Comparison of ENCODE assay signal across 13 cellular contexts in genomic region chr13:40660270-40660669, GRCh38. TPM values are rescaled to one million over a fixed set of nuclear protein-coding genes. Genes with fewer than 3 reads are reported as not detected.
A peak's percentile ranks its signal among the peaks of the same experiment; 100 is the strongest.
DNase-seq lines count a peak whose midpoint lies in the region; ATAC-seq and TF ChIP-seq lines count a peak whose summit lies in the region.
"Had no signal": no experiment of that assay in that cellular context is flagged by ENCODE, and none has a peak within 500 bp of the region (broad histone marks: within the 10 kb centered on the region; RNA-seq: fewer than 3 reads in every experiment).

No MANE protein-coding gene starts in this region.

- H3K27me3 Mint-ChIP-seq in activated naive CD4-positive, alpha-beta T cell treated with anti-CD3 and anti-CD28 coated beads, Interleukin-2, amount 10 ng/mL, durations not matched to agents 7 days and 5 days, result no peaks in the 10 kb centered on the region
- H3K27me3 Mint-ChIP-seq in WTC11 (ENCODE audit: low read depth) (no peaks in the 10 kb centered on the region; the same call in 1 of the 2 replicates), Caco-2 (ENCODE audit: insufficient read depth, unreplicated experiment) (no peaks in the 10 kb centered on the region)

- H3K27ac Mint-ChIP-seq in activated naive CD4-positive, alpha-beta T cell treated with anti-CD3 and anti-CD28 coated beads, Interleukin-2, amount 50 U/mL, for 72 hours, result peak overlapping the region; percentile 60 to 68
- no peak overlapping the region for H3K27ac Mint-ChIP-seq in activated naive CD4-positive, alpha-beta T cell treated with anti-CD3 and anti-CD28 coated beads, Interleukin-2, amount 10 ng/mL, durations not matched to agents 7 days and 5 days
- H3K27ac Mint-ChIP-seq in WTC11 (peak overlapping the region; percentile 93), Caco-2 (ENCODE audit: unreplicated experiment) (no peak overlapping the region)
- H3K27ac Mint-ChIP-seq: nephron progenitor cell had no signal

- BruUV-seq in Caco-2 (replicated peaks; lab: Mats Ljungman, UMichigan), result no TSS peak

- CTCF ChIA-PET in activated naive CD4-positive, alpha-beta T cell treated with anti-CD3 and anti-CD28 coated beads, Interleukin-2, amount 10 ng/mL, durations not matched to agents 7 days and 5 days (lab: Charles Lee), result no interaction called here
- CTCF ChIA-PET in WTC11 (lab: Charles Lee), result interaction anchor here (0.6 kb wide), 1 partner anchor 903 kb away, joined by 5 read pairs; no protein-coding TSS in a partner anchor
- CTCF ChIA-PET in Caco-2 (lab: Charles Lee), result no interaction called here

- TF ChIP-seq CTCF in WTC11 (IDR thresholded peaks at IDR 0.05) (no peak), GM20000 (IDR thresholded peaks at IDR 0.05; ENCODE audit: extremely low read depth, missing control alignments) (no peak), Caco-2 (IDR thresholded peaks at IDR 0.05; ENCODE audit: insufficient read depth in 1 of 2, low read depth in 1 of 2, low read length in 1 of 2, severe bottlenecking in 1 of 2, unreplicated experiment in 1 of 2) (no peak)

- no peaks in the 10 kb centered on the region for H3K9me3 ChIP-seq in Caco-2
- H3K9me3 ChIP-seq: esophagus squamous epithelium, Peyer's patch, spleen had no signal

- no peak for DNase-seq in activated naive CD4-positive, alpha-beta T cell treated with anti-CD3 and anti-CD28 coated beads, Interleukin-2, amount 50 U/mL, for 72 hours (ENCODE audit: low spot score in 2 of 2)
- no peak for DNase-seq in activated naive CD4-positive, alpha-beta T cell treated with anti-CD3 and anti-CD28 coated beads, Interleukin-2, amount 10 ng/mL, durations not matched to agents 7 days and 5 days
- DNase-seq in WTC11 (ENCODE audit: low spot score), result no peak
- DNase-seq in islet precursor cell, result peak; percentile 38
- peak; percentile 49 for DNase-seq in superior temporal gyrus (ENCODE audit: extremely low spot score)
- no peak for DNase-seq in Ammon's horn (ENCODE audit: low spot score)
- DNase-seq in GM20000 (ENCODE audit: low spot score), result no peak
- DNase-seq in Caco-2, result no peak
- DNase-seq: cerebellar nuclear complex, esophagus squamous epithelium, nephron progenitor cell, spleen had no signal

- no peak overlapping the region for H3K4me3 Mint-ChIP-seq in activated naive CD4-positive, alpha-beta T cell treated with anti-CD3 and anti-CD28 coated beads, Interleukin-2, amount 10 ng/mL, durations not matched to agents 7 days and 5 days
- H3K4me3 Mint-ChIP-seq in WTC11 (peak overlapping the region; percentile 45), Caco-2 (ENCODE audit: unreplicated experiment) (no peak overlapping the region)
- H3K4me3 Mint-ChIP-seq: nephron progenitor cell had no signal

- H3K4me3 ChIP-seq in Caco-2 (ENCODE audit: low read depth, low read length), result no peak overlapping the region
- H3K4me3 ChIP-seq: Peyer's patch, spleen had no signal

- intact Hi-C loops in Caco-2 (cut with micrococcal nuclease; ENCODE audit: unreplicated experiment), result loop anchor here (10.0 kb wide), 1 partner anchor 255 kb away; no protein-coding TSS in a partner anchor

- H3K4me1 Mint-ChIP-seq in activated naive CD4-positive, alpha-beta T cell treated with anti-CD3 and anti-CD28 coated beads, Interleukin-2, amount 10 ng/mL, durations not matched to agents 7 days and 5 days, result peaks cover 56% of the 10 kb centered on the region
- H3K4me1 Mint-ChIP-seq in WTC11 (peaks cover 77% of the 10 kb centered on the region), Caco-2 (ENCODE audit: low read depth, unreplicated experiment) (peaks cover 12% of the 10 kb centered on the region)

- POLR2A ChIA-PET in WTC11 (lab: Charles Lee) (no interaction called here), Caco-2 (lab: Charles Lee) (interaction anchor here (0.6 kb wide), 1 partner anchor 26 kb away, joined by 5 read pairs; no protein-coding TSS in a partner anchor)

- peaks cover 14% of the 10 kb centered on the region; the same call in 1 of the 2 replicates for H3K4me1 ChIP-seq in Caco-2

- peaks cover 37 to 64% of the 10 kb centered on the region in 2 donors for H3K36me3 Mint-ChIP-seq in activated naive CD4-positive, alpha-beta T cell treated with anti-CD3 and anti-CD28 coated beads, Interleukin-2, amount 50 U/mL, for 72 hours
- H3K36me3 Mint-ChIP-seq in activated naive CD4-positive, alpha-beta T cell treated with anti-CD3 and anti-CD28 coated beads, Interleukin-2, amount 10 ng/mL, durations not matched to agents 7 days and 5 days, result peaks cover 39% of the 10 kb centered on the region
- H3K36me3 Mint-ChIP-seq in WTC11 (peaks cover 17% of the 10 kb centered on the region), Caco-2 (ENCODE audit: insufficient read depth, unreplicated experiment) (peaks cover 14% of the 10 kb centered on the region)

- no peaks in the 10 kb centered on the region; the same call in 1 of the 2 replicates for H3K36me3 ChIP-seq in Caco-2 (ENCODE audit: control insufficient read depth, insufficient read depth, low read length)
- H3K36me3 ChIP-seq: esophagus squamous epithelium, Peyer's patch, spleen had no signal

- ATAC-seq in activated naive CD4-positive, alpha-beta T cell treated with anti-CD3 and anti-CD28 coated beads, Interleukin-2, amount 50 U/mL, for 72 hours, result no peak
- no peak for ATAC-seq in WTC11

- H3K27me3 ChIP-seq in Caco-2 (replicated peaks; ENCODE audit: control insufficient read depth, insufficient read depth, low read length), result no peaks in the 10 kb centered on the region
- H3K27me3 ChIP-seq: esophagus squamous epithelium, Peyer's patch, spleen had no signal

- H3K9me3 Mint-ChIP-seq in activated naive CD4-positive, alpha-beta T cell treated with anti-CD3 and anti-CD28 coated beads, Interleukin-2, amount 50 U/mL, for 72 hours, result peaks cover 3 to 15% of the 10 kb centered on the region in 2 donors
- no peaks in the 10 kb centered on the region for H3K9me3 Mint-ChIP-seq in activated naive CD4-positive, alpha-beta T cell treated with anti-CD3 and anti-CD28 coated beads, Interleukin-2, amount 10 ng/mL, durations not matched to agents 7 days and 5 days
- H3K9me3 Mint-ChIP-seq in WTC11 (peaks cover 13% of the 10 kb centered on the region), Caco-2 (ENCODE audit: unreplicated experiment) (peaks cover 17% of the 10 kb centered on the region)

TF ChIP-seq in WTC11, 78 proteins besides CTCF, POLR2A, EP300 and RAD21 (continues in another document):
- TF ChIP-seq, protein P1, sequence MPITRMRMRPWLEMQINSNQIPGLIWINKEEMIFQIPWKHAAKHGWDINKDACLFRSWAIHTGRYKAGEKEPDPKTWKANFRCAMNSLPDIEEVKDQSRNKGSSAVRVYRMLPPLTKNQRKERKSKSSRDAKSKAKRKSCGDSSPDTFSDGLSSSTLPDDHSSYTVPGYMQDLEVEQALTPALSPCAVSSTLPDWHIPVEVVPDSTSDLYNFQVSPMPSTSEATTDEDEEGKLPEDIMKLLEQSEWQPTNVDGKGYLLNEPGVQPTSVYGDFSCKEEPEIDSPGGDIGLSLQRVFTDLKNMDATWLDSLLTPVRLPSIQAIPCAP (CRISPR knock-in tag; IDR thresholded peaks at IDR 0.05), result no peak
- TF ChIP-seq NR3C1 (CRISPR knock-in tag; conservative IDR thresholded peaks at IDR 0.05; ENCODE audit: low read depth) (no peak), MYBL2 (CRISPR knock-in tag; IDR thresholded peaks at IDR 0.05) (no peak), GRHL2 (CRISPR knock-in tag; IDR thresholded peaks at IDR 0.05; ENCODE audit: insufficient replicate concordance, severe bottlenecking) (no peak), TEAD1 (CRISPR knock-in tag; IDR thresholded peaks at IDR 0.05) (no peak), ATF3 (CRISPR knock-in tag; conservative IDR thresholded peaks at IDR 0.05) (no peak), CREB1 (CRISPR knock-in tag; IDR thresholded peaks at IDR 0.05) (no peak), TEAD4 (CRISPR knock-in tag; IDR thresholded peaks at IDR 0.05) (no peak), NR1H2 (CRISPR knock-in tag; IDR thresholded peaks at IDR 0.05) (no peak), NFYB (CRISPR knock-in tag; conservative IDR thresholded peaks at IDR 0.05; ENCODE audit: low read depth) (no peak)
- TF ChIP-seq, protein P2, sequence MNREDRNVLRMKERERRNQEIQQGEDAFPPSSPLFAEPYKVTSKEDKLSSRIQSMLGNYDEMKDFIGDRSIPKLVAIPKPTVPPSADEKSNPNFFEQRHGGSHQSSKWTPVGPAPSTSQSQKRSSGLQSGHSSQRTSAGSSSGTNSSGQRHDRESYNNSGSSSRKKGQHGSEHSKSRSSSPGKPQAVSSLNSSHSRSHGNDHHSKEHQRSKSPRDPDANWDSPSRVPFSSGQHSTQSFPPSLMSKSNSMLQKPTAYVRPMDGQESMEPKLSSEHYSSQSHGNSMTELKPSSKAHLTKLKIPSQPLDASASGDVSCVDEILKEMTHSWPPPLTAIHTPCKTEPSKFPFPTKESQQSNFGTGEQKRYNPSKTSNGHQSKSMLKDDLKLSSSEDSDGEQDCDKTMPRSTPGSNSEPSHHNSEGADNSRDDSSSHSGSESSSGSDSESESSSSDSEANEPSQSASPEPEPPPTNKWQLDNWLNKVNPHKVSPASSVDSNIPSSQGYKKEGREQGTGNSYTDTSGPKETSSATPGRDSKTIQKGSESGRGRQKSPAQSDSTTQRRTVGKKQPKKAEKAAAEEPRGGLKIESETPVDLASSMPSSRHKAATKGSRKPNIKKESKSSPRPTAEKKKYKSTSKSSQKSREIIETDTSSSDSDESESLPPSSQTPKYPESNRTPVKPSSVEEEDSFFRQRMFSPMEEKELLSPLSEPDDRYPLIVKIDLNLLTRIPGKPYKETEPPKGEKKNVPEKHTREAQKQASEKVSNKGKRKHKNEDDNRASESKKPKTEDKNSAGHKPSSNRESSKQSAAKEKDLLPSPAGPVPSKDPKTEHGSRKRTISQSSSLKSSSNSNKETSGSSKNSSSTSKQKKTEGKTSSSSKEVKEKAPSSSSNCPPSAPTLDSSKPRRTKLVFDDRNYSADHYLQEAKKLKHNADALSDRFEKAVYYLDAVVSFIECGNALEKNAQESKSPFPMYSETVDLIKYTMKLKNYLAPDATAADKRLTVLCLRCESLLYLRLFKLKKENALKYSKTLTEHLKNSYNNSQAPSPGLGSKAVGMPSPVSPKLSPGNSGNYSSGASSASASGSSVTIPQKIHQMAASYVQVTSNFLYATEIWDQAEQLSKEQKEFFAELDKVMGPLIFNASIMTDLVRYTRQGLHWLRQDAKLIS (CRISPR knock-in tag; IDR thresholded peaks at IDR 0.05; ENCODE audit: borderline replicate concordance), result no peak

RNA-seq across cellular contexts. Expression of gene FOXO1, which starts 6.2 kb away (rescaled TPM):
- 10 to 100 TPM; 40.4 to 57.8 TPM for total RNA-seq in activated naive CD4-positive, alpha-beta T cell treated with anti-CD3 and anti-CD28 coated beads, Interleukin-2, amount 50 U/mL, for 72 hours
- total RNA-seq in WTC11 (2021) (34.3 to 37.9 TPM (median 34.4 TPM) in 3 replicates), Caco-2 (2022) (10.4 and 11.4 TPM in 2 replicates)

Comparison
In these comparisons a context has a peak if more than half of its experiments do, and no peak if none do; other contexts are left out.
1. H3K27ac Mint-ChIP-seq: peak in activated naive CD4-positive, alpha-beta T cell treated with anti-CD3 and anti-CD28 coated beads, Interleukin-2, amount 50 U/mL, for 72 hours (2 of 2) and WTC11 (single experiment); none in activated naive CD4-positive, alpha-beta T cell treated with anti-CD3 and anti-CD28 coated beads, Interleukin-2, amount 10 ng/mL, durations not matched to agents 7 days and 5 days (single experiment) and Caco-2 (single experiment).
2. DNase-seq: peak in islet precursor cell (single experiment) and superior temporal gyrus (single experiment); none in activated naive CD4-positive, alpha-beta T cell treated with anti-CD3 and anti-CD28 coated beads, Interleukin-2, amount 50 U/mL, for 72 hours (0 of 2), activated naive CD4-positive, alpha-beta T cell treated with anti-CD3 and anti-CD28 coated beads, Interleukin-2, amount 10 ng/mL, durations not matched to agents 7 days and 5 days (single experiment), WTC11 (single experiment), Ammon's horn (single experiment), GM20000 (single experiment) and Caco-2 (0 of 2).